In genomic region chr2:224941958-224942357, GRCh38 we compare ENCODE assay signal across 15 cellular contexts.
DNase-seq lines count a peak whose midpoint lies in the region; ATAC-seq, FAIRE-seq and TF ChIP-seq lines count a peak whose summit lies in the region.
"Had no signal": no experiment of that assay in that cellular context is flagged by ENCODE, and none has a peak within 500 bp of the region (broad histone marks: within the 10 kb centered on the region; RNA-seq: fewer than 3 reads in every experiment).

No MANE protein-coding gene starts in this region.

- H3K4me3 Mint-ChIP-seq in CD8-positive, alpha-beta T cell: peak overlapping the region; percentile 64
- peak overlapping the region; percentile 40 for H3K4me3 Mint-ChIP-seq in activated T-helper 2 cell treated with anti-CD3 and anti-CD28 coated beads, Interferon-gamma antibody, Interleukin-2, Interleukin-4, amounts not matched to agents 10 μg/mL and 5 μg/mL and 100 μg/mL, durations not matched to agents 14 hours and 24 hours and 36 hours (ENCODE audit: low read depth)
- H3K4me3 Mint-ChIP-seq in naive thymus-derived CD4-positive, alpha-beta T cell: peak overlapping the region; percentile 62 to 91 (median 72)

- H3K4me1 Mint-ChIP-seq in CD8-positive, alpha-beta T cell (ENCODE audit: low read depth): peaks cover 78% of the 10 kb centered on the region
- H3K4me1 Mint-ChIP-seq in activated T-helper 2 cell treated with anti-CD3 and anti-CD28 coated beads, Interferon-gamma antibody, Interleukin-2, Interleukin-4, amounts not matched to agents 10 μg/mL and 5 μg/mL and 100 μg/mL, durations not matched to agents 14 hours and 24 hours and 36 hours (ENCODE audit: low read depth): peaks cover 72% of the 10 kb centered on the region
- peaks cover 52 to 87% (median 77%) of the 10 kb centered on the region in 7 donors for H3K4me1 Mint-ChIP-seq in naive thymus-derived CD4-positive, alpha-beta T cell

- no peak overlapping the region for H3K4me3 ChIP-seq in CD8-positive, alpha-beta T cell (ENCODE audit: low read depth, low read length)
- H3K4me3 ChIP-seq in naive thymus-derived CD4-positive, alpha-beta T cell (ENCODE audit: low read length): peak overlapping the region; percentile 13
- no peak overlapping the region for H3K4me3 ChIP-seq in gastroesophageal sphincter
- no peak overlapping the region for H3K4me3 ChIP-seq in BE2C (ENCODE audit: low read depth, low read length)
- H3K4me3 ChIP-seq: esophagus muscularis mucosa, prostate gland had no signal

- intact Hi-C loops in CD8-positive, alpha-beta T cell (cut with DNase I, micrococcal nuclease): loop anchor here in 1 of 2 experiments (10.0 kb wide), 2 partner anchors 357 to 1853 kb away; partner anchors contain the start of genes CUL3 and IRS1
- intact Hi-C loops in activated T-helper 2 cell treated with anti-CD3 and anti-CD28 coated beads, Interferon-gamma antibody, Interleukin-2, Interleukin-4, amounts not matched to agents 10 μg/mL and 5 μg/mL and 100 μg/mL, durations not matched to agents 14 hours and 24 hours and 36 hours (cut with micrococcal nuclease): no loop called here
- intact Hi-C loops in naive thymus-derived CD4-positive, alpha-beta T cell (cut with micrococcal nuclease): loop anchor here (5.0 to 10.0 kb wide), 3 partner anchors 340 to 987 kb away; partner anchors contain the start of genes CUL3 (in 1 of the 2) and MRPL44 (in 1 of the 2)

- no peaks in the 10 kb centered on the region for H3K27me3 Mint-ChIP-seq in CD8-positive, alpha-beta T cell (ENCODE audit: low read depth)
- no peaks in the 10 kb centered on the region for H3K27me3 Mint-ChIP-seq in activated T-helper 2 cell treated with anti-CD3 and anti-CD28 coated beads, Interferon-gamma antibody, Interleukin-2, Interleukin-4, amounts not matched to agents 10 μg/mL and 5 μg/mL and 100 μg/mL, durations not matched to agents 14 hours and 24 hours and 36 hours (ENCODE audit: low read depth)
- no peaks in the 10 kb centered on the region for H3K27me3 Mint-ChIP-seq in naive thymus-derived CD4-positive, alpha-beta T cell

- peaks cover 29% of the 10 kb centered on the region for H3K36me3 Mint-ChIP-seq in CD8-positive, alpha-beta T cell
- peaks cover 49% of the 10 kb centered on the region for H3K36me3 Mint-ChIP-seq in activated T-helper 2 cell treated with anti-CD3 and anti-CD28 coated beads, Interferon-gamma antibody, Interleukin-2, Interleukin-4, amounts not matched to agents 10 μg/mL and 5 μg/mL and 100 μg/mL, durations not matched to agents 14 hours and 24 hours and 36 hours (ENCODE audit: low read depth)
- H3K36me3 Mint-ChIP-seq in naive thymus-derived CD4-positive, alpha-beta T cell: peaks cover 0 to 48% (median 6%) of the 10 kb centered on the region in 5 donors

- H3K4me1 ChIP-seq in CD8-positive, alpha-beta T cell (ENCODE audit: insufficient read depth, low read length): peaks cover 73% of the 10 kb centered on the region
- H3K4me1 ChIP-seq in naive thymus-derived CD4-positive, alpha-beta T cell (ENCODE audit: control insufficient read depth in 2 of 2, insufficient read depth in 2 of 2, low read length in 2 of 2): peaks cover 49 to 69% of the 10 kb centered on the region in 2 donors
- H3K4me1 ChIP-seq in gastroesophageal sphincter (no peaks in the 10 kb centered on the region), BE2C (peaks cover 6% of the 10 kb centered on the region; the same call in 1 of the 2 replicates)
- H3K4me1 ChIP-seq: prostate gland had no signal

- CTCF ChIA-PET in CD8-positive, alpha-beta T cell (lab: Charles Lee): interaction anchor here (1.2 to 10.4 kb wide), 5 partner anchors 10 to 67 kb away, joined by 3 to 63 read pairs (median 6); no protein-coding TSS in a partner anchor
- CTCF ChIA-PET in naive thymus-derived CD4-positive, alpha-beta T cell (lab: Charles Lee): interaction anchor here (1.0 to 3.2 kb wide), 2 partner anchors 9 to 60 kb away, joined by 4 to 13 read pairs; no protein-coding TSS in a partner anchor

- no peak overlapping the region for H3K27ac ChIP-seq in CD8-positive, alpha-beta T cell (ENCODE audit: low read depth, low read length)
- peak overlapping the region; percentile 34 for H3K27ac ChIP-seq in naive thymus-derived CD4-positive, alpha-beta T cell (ENCODE audit: low read depth, low read length)
- H3K27ac ChIP-seq in gastroesophageal sphincter: no peak overlapping the region
- H3K27ac ChIP-seq: C4-2B, esophagus muscularis mucosa, prostate gland had no signal

- no peak for TF ChIP-seq POLR2A in gastroesophageal sphincter (IDR thresholded peaks at IDR 0.05)

- H3K9me3 ChIP-seq in CD8-positive, alpha-beta T cell (ENCODE audit: low read length): no peaks in the 10 kb centered on the region
- H3K9me3 ChIP-seq in naive thymus-derived CD4-positive, alpha-beta T cell (ENCODE audit: control insufficient read depth in 2 of 3, low read length in 3 of 3): no peaks in the 10 kb centered on the region
- H3K9me3 ChIP-seq in gastroesophageal sphincter (no peaks in the 10 kb centered on the region), BE2C (no peaks in the 10 kb centered on the region)
- H3K9me3 ChIP-seq: esophagus muscularis mucosa, prostate gland had no signal

- no peaks in the 10 kb centered on the region for H3K27me3 ChIP-seq in CD8-positive, alpha-beta T cell (ENCODE audit: insufficient read depth, low read length)
- no peaks in the 10 kb centered on the region for H3K27me3 ChIP-seq in naive thymus-derived CD4-positive, alpha-beta T cell (ENCODE audit: control insufficient read depth in 2 of 2, insufficient read depth in 2 of 2, low read length in 2 of 2)
- H3K27me3 ChIP-seq in gastroesophageal sphincter: no peaks in the 10 kb centered on the region
- peaks cover 3% of the 10 kb centered on the region; the same call in 1 of the 2 replicates for H3K27me3 ChIP-seq in BE2C
- H3K27me3 ChIP-seq: esophagus muscularis mucosa had no signal

- no peak for ATAC-seq in CD8-positive, alpha-beta T cell
- no peak for ATAC-seq in naive thymus-derived CD4-positive, alpha-beta T cell
- no peak for ATAC-seq in gastroesophageal sphincter

- DNase-seq in CD8-positive, alpha-beta T cell: no peak
- DNase-seq in GM18507 (ENCODE audit: extremely low spot score, insufficient read length, low read depth): no peak
- DNase-seq in activated T-helper 2 cell treated with anti-CD3 and anti-CD28 coated beads, Interferon-gamma antibody, Interleukin-2, Interleukin-4, amounts not matched to agents 10 μg/mL and 5 μg/mL and 100 μg/mL, durations not matched to agents 14 hours and 24 hours and 36 hours (ENCODE audit: low spot score): no peak
- DNase-seq in naive thymus-derived CD4-positive, alpha-beta T cell: no peak
- DNase-seq in COR-L47 (lab: John Stamatoyannopoulos, UW): no peak
- DNase-seq in BE2C: no peak
- DNase-seq: activated CD8-positive, alpha-beta memory T cell treated with anti-CD3 and anti-CD28 coated beads, Interleukin-2, amount 50 U/mL, for 4 hours; KBM-7; NCI-H1417 treated with DMSO at 0.1 percent for 48 hours; NCI-H446; OCI-M1 had no signal

- TF ChIP-seq EP300 in gastroesophageal sphincter (IDR thresholded peaks at IDR 0.05): no peak

- no peaks in the 10 kb centered on the region for H3K9me3 Mint-ChIP-seq in CD8-positive, alpha-beta T cell
- no peaks in the 10 kb centered on the region for H3K9me3 Mint-ChIP-seq in activated T-helper 2 cell treated with anti-CD3 and anti-CD28 coated beads, Interferon-gamma antibody, Interleukin-2, Interleukin-4, amounts not matched to agents 10 μg/mL and 5 μg/mL and 100 μg/mL, durations not matched to agents 14 hours and 24 hours and 36 hours
- H3K9me3 Mint-ChIP-seq in naive thymus-derived CD4-positive, alpha-beta T cell: no peaks in the 10 kb centered on the region

- peak overlapping the region; percentile 89 for H3K27ac Mint-ChIP-seq in CD8-positive, alpha-beta T cell
- peak overlapping the region; percentile 61 for H3K27ac Mint-ChIP-seq in activated T-helper 2 cell treated with anti-CD3 and anti-CD28 coated beads, Interferon-gamma antibody, Interleukin-2, Interleukin-4, amounts not matched to agents 10 μg/mL and 5 μg/mL and 100 μg/mL, durations not matched to agents 14 hours and 24 hours and 36 hours
- peak overlapping the region; percentile 5 to 92 (median 78) for H3K27ac Mint-ChIP-seq in naive thymus-derived CD4-positive, alpha-beta T cell

- peak; percentile 64 for FAIRE-seq in GM18507 (lab: Jason Lieb, UNC)

- H3K36me3 ChIP-seq in CD8-positive, alpha-beta T cell (ENCODE audit: insufficient read depth, low read length): no peaks in the 10 kb centered on the region
- no peaks in the 10 kb centered on the region for H3K36me3 ChIP-seq in naive thymus-derived CD4-positive, alpha-beta T cell (ENCODE audit: control insufficient read depth in 2 of 3, insufficient read depth in 3 of 3, low read length in 3 of 3)
- H3K36me3 ChIP-seq in gastroesophageal sphincter: no peaks in the 10 kb centered on the region
- H3K36me3 ChIP-seq in BE2C: no peaks in the 10 kb centered on the region
- H3K36me3 ChIP-seq: esophagus muscularis mucosa, prostate gland had no signal

- POLR2A ChIA-PET in CD8-positive, alpha-beta T cell (lab: Charles Lee): interaction anchor here (0.8 to 1.5 kb wide), 3 partner anchors 13 to 112 kb away, joined by 3 to 7 read pairs (median 5); no protein-coding TSS in a partner anchor
- POLR2A ChIA-PET in naive thymus-derived CD4-positive, alpha-beta T cell (lab: Charles Lee): interaction anchor here (0.7 to 4.7 kb wide), 5 partner anchors 8 to 113 kb away, joined by 3 to 33 read pairs (median 4); no protein-coding TSS in a partner anchor

- no peak for TF ChIP-seq CTCF in CD8-positive, alpha-beta T cell (IDR thresholded peaks at IDR 0.05)
- TF ChIP-seq CTCF in gastroesophageal sphincter (IDR thresholded peaks at IDR 0.05): no peak
- TF ChIP-seq CTCF in BE2C (IDR thresholded peaks at IDR 0.05; ENCODE audit: low read depth, low read length): no peak

- 69 to 84% methylated on average over 2 of the region's 2 CpGs for WGBS in gastroesophageal sphincter (ENCODE audit: low coverage in 1 of 2), 2 donors
